ENCODE assay signal across 11 cellular contexts in the genomic region with DNA sequence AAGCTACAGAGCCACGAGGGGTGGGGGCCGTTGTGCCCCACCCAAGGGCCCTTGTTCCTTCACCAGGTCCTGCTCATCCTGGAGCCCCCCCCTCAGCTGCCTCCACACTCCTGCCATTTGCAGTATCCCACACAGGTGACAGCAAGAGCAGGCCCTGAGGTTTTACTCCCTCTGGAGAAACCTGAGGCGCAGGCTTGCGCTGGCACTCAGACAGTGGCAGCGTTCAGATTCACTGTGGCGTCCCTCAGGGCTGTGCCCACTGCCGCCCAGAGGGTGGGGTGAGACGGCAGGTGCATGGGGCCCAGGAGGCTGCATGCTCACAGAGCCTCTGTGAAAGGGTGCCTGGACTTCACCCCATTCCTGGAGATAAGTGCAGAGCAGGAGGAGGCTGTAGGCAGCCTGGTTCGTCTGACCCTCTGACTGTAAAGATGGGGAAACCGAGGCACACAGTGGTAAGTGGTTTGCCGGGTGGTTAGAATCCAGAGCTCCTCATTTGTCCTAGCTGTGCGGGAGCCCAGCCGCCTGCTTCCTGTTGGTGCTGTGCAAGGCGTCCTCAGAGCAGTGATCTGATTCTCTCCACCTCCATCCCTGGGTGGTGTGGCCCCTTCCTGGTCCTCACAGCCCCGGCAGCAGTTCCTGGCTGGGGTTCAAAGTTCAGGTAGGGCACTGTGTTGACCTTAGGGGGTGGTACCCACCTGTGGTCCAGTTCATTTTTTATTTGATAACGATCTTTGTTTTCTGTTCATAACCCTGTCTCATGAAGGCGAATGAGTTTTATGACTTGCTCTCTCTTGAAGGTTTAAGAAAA. TPM values are rescaled to one million over a fixed set of nuclear protein-coding genes. Genes with fewer than 3 reads are reported as not detected.
DNase-seq lines count a peak whose midpoint lies in the region; ATAC-seq, FAIRE-seq and TF ChIP-seq lines count a peak whose summit lies in the region.
"Had no signal": no experiment of that assay in that cellular context is flagged by ENCODE, and none has a peak within 500 bp of the region (broad histone marks: within the 10 kb centered on the region; RNA-seq: fewer than 3 reads in every experiment).

No MANE protein-coding gene starts in this region.

- no peaks in the 10 kb centered on the region for H3K9me3 Mint-ChIP-seq in Caco-2 (ENCODE audit: unreplicated experiment)
- H3K9me3 Mint-ChIP-seq in activated CD8-positive, alpha-beta T cell treated with anti-CD3 and anti-CD28 coated beads for 36 hours = no peaks in the 10 kb centered on the region
- H3K9me3 Mint-ChIP-seq: CD4-positive, alpha-beta T cell had no signal

- no peaks in the 10 kb centered on the region for H3K27me3 Mint-ChIP-seq in Caco-2 (ENCODE audit: insufficient read depth, unreplicated experiment)
- peaks cover 23% of the 10 kb centered on the region for H3K27me3 Mint-ChIP-seq in activated CD8-positive, alpha-beta T cell treated with anti-CD3 and anti-CD28 coated beads for 36 hours

- H3K4me2 ChIP-seq in A549 = peak overlapping the region; percentile 81

- H3K27ac ChIP-seq in A549 = peak overlapping the region in 1 of 2 experiments; percentile 98; a peak in 2 of 6 replicates
- peak overlapping the region; percentile 71 for H3K27ac ChIP-seq in muscle layer of duodenum (ENCODE audit: low read length)

- H3K9me3 ChIP-seq in A549 (no peaks in the 10 kb centered on the region), Caco-2 (peaks cover 3% of the 10 kb centered on the region; the same call in 1 of the 2 replicates), muscle layer of duodenum (ENCODE audit: control insufficient read depth in 1 of 2, low read length in 2 of 2) (no peaks in the 10 kb centered on the region)

- no peak for TF ChIP-seq RAD21 in A549 (conservative IDR thresholded peaks at IDR 0.05 in 1 of 2, IDR thresholded peaks at IDR 0.05 in 1 of 2)

- H3K4me3 ChIP-seq in A549 (no peak overlapping the region; the same call in 2 of the 3 replicates), Caco-2 (ENCODE audit: low read depth, low read length) (peak overlapping the region; percentile 76), muscle layer of duodenum (ENCODE audit: low read depth in 1 of 2, low read length in 2 of 2) (no peak overlapping the region)

- no peak for TF ChIP-seq POLR2A in A549 (IDR thresholded peaks at IDR 0.05; ENCODE audit: low read length)

- TF ChIP-seq CTCF in A549 (IDR thresholded peaks at IDR 0.05) = no peak
- no peak for TF ChIP-seq CTCF in Caco-2 (IDR thresholded peaks at IDR 0.05; ENCODE audit: insufficient read depth in 1 of 2, low read depth in 1 of 2, low read length in 1 of 2, severe bottlenecking in 1 of 2, unreplicated experiment in 1 of 2)
- TF ChIP-seq CTCF in activated CD8-positive, alpha-beta T cell treated with anti-CD3 and anti-CD28 coated beads for 36 hours (IDR thresholded peaks at IDR 0.05) = no peak

- H3K27ac Mint-ChIP-seq in Caco-2 (ENCODE audit: unreplicated experiment) = no peak overlapping the region
- no peak overlapping the region for H3K27ac Mint-ChIP-seq in activated CD8-positive, alpha-beta T cell treated with anti-CD3 and anti-CD28 coated beads for 36 hours
- H3K27ac Mint-ChIP-seq: CD4-positive, alpha-beta T cell had no signal

- H3K36me3 Mint-ChIP-seq in Caco-2 (ENCODE audit: insufficient read depth, unreplicated experiment) = peaks cover 30% of the 10 kb centered on the region
- no peaks in the 10 kb centered on the region for H3K36me3 Mint-ChIP-seq in activated CD8-positive, alpha-beta T cell treated with anti-CD3 and anti-CD28 coated beads for 36 hours (ENCODE audit: low read depth)

- DNase-seq in A549 (ENCODE audit: low read depth in 1 of 2, low spot score in 1 of 2) (no peak), Caco-2 (no peak), SW480 (ENCODE audit: low spot score) (peak; percentile 38), AG08396 (ENCODE audit: low spot score) (no peak)
- DNase-seq in activated CD8-positive, alpha-beta T cell treated with anti-CD3 and anti-CD28 coated beads for 36 hours = no peak
- DNase-seq: activated CD4-positive, alpha-beta T cell treated with anti-CD3 and anti-CD28 coated beads for 1 hour; activated T-cell treated with anti-CD3 and anti-CD28 coated beads, Interleukin-2, amount 50 U/mL, for 1 hour; CD4-positive, alpha-beta T cell had no signal

- peaks cover 9% of the 10 kb centered on the region for H3K4me1 Mint-ChIP-seq in Caco-2 (ENCODE audit: low read depth, unreplicated experiment)
- H3K4me1 Mint-ChIP-seq in activated CD8-positive, alpha-beta T cell treated with anti-CD3 and anti-CD28 coated beads for 36 hours (ENCODE audit: low read depth) = peaks cover 3% of the 10 kb centered on the region

- H3K36me3 ChIP-seq in Caco-2 (ENCODE audit: control insufficient read depth, insufficient read depth, low read length) = peaks cover 6% of the 10 kb centered on the region
- no peaks in the 10 kb centered on the region for H3K36me3 ChIP-seq in muscle layer of duodenum (ENCODE audit: control insufficient read depth in 1 of 2, insufficient read depth in 2 of 2, low read length in 2 of 2)

- TF ChIP-seq EP300 in A549 (IDR thresholded peaks at IDR 0.05) = no peak

- no TSS peak for BruUV-seq in Caco-2 (replicated peaks; lab: Mats Ljungman, UMichigan)

- no peak for FAIRE-seq in A549 (lab: Jason Lieb, UNC)

- 66% methylated on average over 11 of the region's 17 CpGs for WGBS in A549 (ENCODE audit: missing lambda C conversion rate)

- peaks cover 14% of the 10 kb centered on the region for H3K4me1 ChIP-seq in A549
- peaks cover 28% of the 10 kb centered on the region for H3K4me1 ChIP-seq in Caco-2
- H3K4me1 ChIP-seq in muscle layer of duodenum (ENCODE audit: control insufficient read depth in 1 of 2, insufficient read depth in 2 of 2, low read length in 2 of 2) = peaks cover 0 to 13% of the 10 kb centered on the region in 2 donors

- ATAC-seq in A549 (no peak), GM19467 (IDR thresholded peaks at IDR 0.05; ENCODE audit: unreplicated experiment) (no peak), GM19397 (IDR thresholded peaks at IDR 0.05; ENCODE audit: unreplicated experiment) (no peak)
- ATAC-seq in activated CD8-positive, alpha-beta T cell treated with anti-CD3 and anti-CD28 coated beads for 36 hours = no peak

- CTCF ChIA-PET in A549 (lab: Yijun Ruan, JAX) = interaction anchor here (1.0 to 2.8 kb wide), 2 partner anchors 13 to 31 kb away, joined by 3 to 16 read pairs; partner anchors contain the start of gene FANCA
- CTCF ChIA-PET in Caco-2 (lab: Charles Lee) = interaction anchor here (0.8 to 1.2 kb wide), 3 partner anchors 13 to 43 kb away, joined by 3 to 8 read pairs (median 3); partner anchors contain the start of genes FANCA and TCF25
- CTCF ChIA-PET in activated CD8-positive, alpha-beta T cell treated with anti-CD3 and anti-CD28 coated beads for 36 hours (lab: Charles Lee) = interaction anchor here (1.0 to 1.4 kb wide), 2 partner anchors 30 to 124 kb away, joined by 4 to 5 read pairs; no protein-coding TSS in a partner anchor

- no peaks in the 10 kb centered on the region for H3K27me3 ChIP-seq in Caco-2 (replicated peaks; ENCODE audit: control insufficient read depth, insufficient read depth, low read length)
- H3K27me3 ChIP-seq in muscle layer of duodenum (ENCODE audit: low read depth, low read length) = no peaks in the 10 kb centered on the region

- peak overlapping the region; percentile 62 for H3K4me3 Mint-ChIP-seq in Caco-2 (ENCODE audit: unreplicated experiment)
- H3K4me3 Mint-ChIP-seq in activated CD8-positive, alpha-beta T cell treated with anti-CD3 and anti-CD28 coated beads for 36 hours = no peak overlapping the region

- POLR2A ChIA-PET in A549 (lab: Yijun Ruan, JAX) = no interaction called here
- POLR2A ChIA-PET in Caco-2 (lab: Charles Lee) = interaction anchor here (1.0 to 2.9 kb wide), 3 partner anchors 8 to 93 kb away, joined by 5 to 17 read pairs (median 9); partner anchors contain the start of gene TUBB3
- POLR2A ChIA-PET in activated CD8-positive, alpha-beta T cell treated with anti-CD3 and anti-CD28 coated beads for 36 hours (lab: Charles Lee) = interaction anchor here (1.7 kb wide), 1 partner anchor 13 kb away, joined by 5 read pairs; no protein-coding TSS in a partner anchor

- intact Hi-C loops in Caco-2 (cut with micrococcal nuclease; ENCODE audit: unreplicated experiment) = loop anchor here (1.0 to 10.0 kb wide), 2 partner anchors 7 to 95 kb away; partner anchors contain the start of gene TUBB3
- intact Hi-C loops in activated CD8-positive, alpha-beta T cell treated with anti-CD3 and anti-CD28 coated beads for 36 hours (cut with micrococcal nuclease) = no loop called here

TF ChIP-seq in A549, 52 proteins besides CTCF, POLR2A, EP300 and RAD21:
- TF ChIP-seq FOSB (CRISPR knock-in tag; IDR thresholded peaks at IDR 0.05) (no peak), RARB (CRISPR knock-in tag; IDR thresholded peaks at IDR 0.05) (no peak), MAZ (IDR thresholded peaks at IDR 0.05; ENCODE audit: borderline replicate concordance, low read depth, low read length) (no peak), ZC3H11A (IDR thresholded peaks at IDR 0.05) (no peak)

RNA-seq across cellular contexts. Expression of gene SPIRE2, which starts 1.6 kb away (rescaled TPM):
- 6.0 and 7.7 TPM in 2 replicates for polyA plus RNA-seq in A549 (2011; rRNA removed)
- 14.0 and 16.6 TPM in 2 replicates for polyA plus RNA-seq in A549 (2012; cell fraction: cytosol; rRNA removed)
- 48.1 and 50.7 TPM in 2 replicates for polyA plus RNA-seq in A549 (2012; cell fraction: nucleus; rRNA removed)
- 8.2 to 9.9 TPM (median 9.7 TPM) in 3 replicates for polyA plus RNA-seq in A549 (2017; fragmentation: RNase III; extraction: RNeasy Plus Mini Kit Qiagen cat#74134 plus additional on column Dnase treatment)
- polyA minus RNA-seq in A549 (2011; rRNA and poly(A)+ RNA removed) = 6.4 and 7.1 TPM in 2 replicates
- total RNA-seq in Caco-2 (2022) = 29.6 and 31.3 TPM in 2 replicates
- under 1 TPM; 0.27 to 0.29 TPM for total RNA-seq in activated CD8-positive, alpha-beta T cell treated with anti-CD3 and anti-CD28 coated beads for 36 hours

RNA-seq across cellular contexts. Expression of gene FANCA, which starts 13.4 kb away (rescaled TPM):
- polyA plus RNA-seq in A549 (2011; rRNA removed) = 36.8 and 37.5 TPM in 2 replicates
- polyA plus RNA-seq in A549 (2012; cell fraction: cytosol; rRNA removed) = 53.9 and 61.4 TPM in 2 replicates
- 315 and 345 TPM in 2 replicates for polyA plus RNA-seq in A549 (2012; cell fraction: nucleus; rRNA removed)
- 38.4 to 42.0 TPM (median 39.3 TPM) in 3 replicates for polyA plus RNA-seq in A549 (2017; fragmentation: RNase III; extraction: RNeasy Plus Mini Kit Qiagen cat#74134 plus additional on column Dnase treatment)
- 57.3 and 64.3 TPM in 2 replicates for polyA minus RNA-seq in A549 (2011; rRNA and poly(A)+ RNA removed)
- total RNA-seq in Caco-2 (2022) = 173 and 185 TPM in 2 replicates
- total RNA-seq in activated CD8-positive, alpha-beta T cell treated with anti-CD3 and anti-CD28 coated beads for 36 hours = 100 to 1,000 TPM in 1 of 2 experiments, 10 to 100 TPM in 1; 95.5 to 100 TPM

RNA-seq across cellular contexts. Expression of gene TCF25, which starts 43.6 kb away (rescaled TPM):
- 80.4 and 125 TPM in 2 replicates for polyA plus RNA-seq in A549 (2011; rRNA removed)
- 137 and 156 TPM in 2 replicates for polyA plus RNA-seq in A549 (2012; cell fraction: cytosol; rRNA removed)
- polyA plus RNA-seq in A549 (2012; cell fraction: nucleus; rRNA removed) = 508 and 516 TPM in 2 replicates
- 116 to 125 TPM (median 122 TPM) in 3 replicates for polyA plus RNA-seq in A549 (2017; fragmentation: RNase III; extraction: RNeasy Plus Mini Kit Qiagen cat#74134 plus additional on column Dnase treatment)
- 77.0 and 79.2 TPM in 2 replicates for polyA minus RNA-seq in A549 (2011; rRNA and poly(A)+ RNA removed)
- 196 and 244 TPM in 2 replicates for total RNA-seq in Caco-2 (2022)
- total RNA-seq in activated CD8-positive, alpha-beta T cell treated with anti-CD3 and anti-CD28 coated beads for 36 hours = 100 to 1,000 TPM; 138 to 149 TPM

Comparison
In these comparisons a context has a peak if more than half of its experiments do, and no peak if none do; other contexts are left out.
1. RNA of gene SPIRE2, which starts 1.6 kb away (total RNA-seq): 29.6 to 31.3 TPM in Caco-2; 0.27 to 0.29 TPM in activated CD8-positive, alpha-beta T cell treated with anti-CD3 and anti-CD28 coated beads for 36 hours; every median in the first group is over 10 times any median in the second.